In genomic region chr14:20295067-20295466, GRCh38 we compare ENCODE assay signal across 12 cellular contexts. TPM values are rescaled to one million over a fixed set of nuclear protein-coding genes. Genes with fewer than 3 reads are reported as not detected.
DNase-seq lines count a peak whose midpoint lies in the region; ATAC-seq and TF ChIP-seq lines count a peak whose summit lies in the region.
"Had no signal": no experiment of that assay in that cellular context is flagged by ENCODE, and none has a peak within 500 bp of the region (broad histone marks: within the 10 kb centered on the region; RNA-seq: fewer than 3 reads in every experiment).

No MANE protein-coding gene starts in this region.

- no peak for DNase-seq in activated CD4-positive, CD25-positive, alpha-beta regulatory T cell (lab: John Stamatoyannopoulos, UW)
- no peak for DNase-seq in stimulated activated effector memory CD8-positive, alpha-beta T cell treated with anti-CD3 and anti-CD28 coated beads, Interleukin-12 subunit alpha, Interleukin-12 subunit beta, amount 100 ng/mL, for 72 hours (ENCODE audit: low spot score in 2 of 2)
- DNase-seq in immature natural killer cell (no peak), psoas muscle (no peak)
- no peak for DNase-seq in effector memory CD4-positive, alpha-beta T cell
- DNase-seq: 8988T; stimulated activated CD4-positive, alpha-beta T cell treated with anti-CD3 and anti-CD28 coated beads, Interleukin-4, amount 100 ng/mL, for 24 hours had no signal

- H3K4me3 ChIP-seq in HEK293 (ENCODE audit: low read depth, low read length) (no peak overlapping the region), psoas muscle (no peak overlapping the region)
- no peak overlapping the region for H3K4me3 ChIP-seq in effector memory CD4-positive, alpha-beta T cell (ENCODE audit: insufficient read depth, low read depth, low read length, poor library complexity, severe bottlenecking)
- H3K4me3 ChIP-seq: upper lobe of left lung had no signal

- peaks cover 70 to 80% of the 10 kb centered on the region in 2 experiments for H3K36me3 ChIP-seq in HEK293 (ENCODE audit: control insufficient read depth in 2 of 2, insufficient read depth in 1 of 2, low read length in 2 of 2)
- H3K36me3 ChIP-seq in effector memory CD4-positive, alpha-beta T cell (ENCODE audit: control insufficient read depth, insufficient read depth, low read length) = peaks cover 72% of the 10 kb centered on the region
- H3K36me3 ChIP-seq in psoas muscle (ENCODE audit: insufficient read depth in 1 of 2, low read depth in 1 of 2) = peaks cover 6 to 100% of the 10 kb centered on the region in 2 donors

- H3K4me1 Mint-ChIP-seq in stimulated activated effector memory CD8-positive, alpha-beta T cell treated with anti-CD3 and anti-CD28 coated beads, Interleukin-12 subunit alpha, Interleukin-12 subunit beta, amount 100 ng/mL, for 72 hours = peaks cover 5% of the 10 kb centered on the region
- no peaks in the 10 kb centered on the region for H3K4me1 Mint-ChIP-seq in immature natural killer cell

- H3K27me3 ChIP-seq in effector memory CD4-positive, alpha-beta T cell (replicated peaks; ENCODE audit: control insufficient read depth, insufficient read depth, low read length, poor library complexity, severe bottlenecking) = no peaks in the 10 kb centered on the region
- no peaks in the 10 kb centered on the region for H3K27me3 ChIP-seq in psoas muscle (ENCODE audit: insufficient read depth in 3 of 3, low read length in 2 of 3)
- H3K27me3 ChIP-seq: upper lobe of left lung had no signal

- no peak for TF ChIP-seq CTCF in HEK293 (tag by site-specific recombination; IDR thresholded peaks at IDR 0.05)
- TF ChIP-seq CTCF in psoas muscle (IDR thresholded peaks at IDR 0.05) = no peak

- intact Hi-C loops in psoas muscle (cut with DNase I) = no loop called here

- POLR2A ChIA-PET in HEK293 (lab: Yijun Ruan, JAX) = no interaction called here

- H3K4me1 ChIP-seq in HEK293 (ENCODE audit: control insufficient read depth, insufficient read depth, low read length) (no peaks in the 10 kb centered on the region), psoas muscle (no peaks in the 10 kb centered on the region)
- H3K4me1 ChIP-seq in effector memory CD4-positive, alpha-beta T cell (ENCODE audit: control insufficient read depth, insufficient read depth, low read length, poor library complexity, severe bottlenecking) = no peaks in the 10 kb centered on the region
- H3K4me1 ChIP-seq: upper lobe of left lung had no signal

- CTCF ChIA-PET in HEK293 (lab: Yijun Ruan, JAX) = no interaction called here

- H3K9me3 ChIP-seq in HEK293 (ENCODE audit: control insufficient read depth, insufficient read depth, low read depth, low read length) = no peaks in the 10 kb centered on the region
- no peaks in the 10 kb centered on the region for H3K9me3 ChIP-seq in effector memory CD4-positive, alpha-beta T cell (ENCODE audit: control insufficient read depth, low read length)
- H3K9me3 ChIP-seq in psoas muscle = no peaks in the 10 kb centered on the region
- H3K9me3 ChIP-seq: upper lobe of left lung had no signal

- H3K9me3 Mint-ChIP-seq in stimulated activated effector memory CD8-positive, alpha-beta T cell treated with anti-CD3 and anti-CD28 coated beads, Interleukin-12 subunit alpha, Interleukin-12 subunit beta, amount 100 ng/mL, for 72 hours = no peaks in the 10 kb centered on the region
- no peaks in the 10 kb centered on the region for H3K9me3 Mint-ChIP-seq in immature natural killer cell

- peak; percentile 35 to 48 for ATAC-seq in activated CD4-positive, CD25-positive, alpha-beta regulatory T cell treated with anti-CD3 and anti-CD28 coated beads, Interleukin-2, amount 50 U/mL, for 24 hours
- ATAC-seq in HG03442 (IDR thresholded peaks at IDR 0.05; ENCODE audit: unreplicated experiment) (peak; percentile 93), psoas muscle (no peak)
- peak; percentile 63 for ATAC-seq in stimulated activated effector memory CD8-positive, alpha-beta T cell treated with anti-CD3 and anti-CD28 coated beads, Interleukin-12 subunit alpha, Interleukin-12 subunit beta, amount 100 ng/mL, for 72 hours

- peak overlapping the region; percentile 26 for H3K27ac Mint-ChIP-seq in stimulated activated effector memory CD8-positive, alpha-beta T cell treated with anti-CD3 and anti-CD28 coated beads, Interleukin-12 subunit alpha, Interleukin-12 subunit beta, amount 100 ng/mL, for 72 hours
- H3K27ac Mint-ChIP-seq in immature natural killer cell = no peak overlapping the region

- WGBS in psoas muscle, 3 donors = 81 to 87% (median 84%) methylated on average over 4 of the region's 4 CpGs

- H3K27ac ChIP-seq in HEK293 (ENCODE audit: extremely low read depth, low read depth, low read length) = no peak overlapping the region
- no peak overlapping the region for H3K27ac ChIP-seq in effector memory CD4-positive, alpha-beta T cell (ENCODE audit: insufficient read depth, low read length, poor library complexity, severe bottlenecking)
- no peak overlapping the region for H3K27ac ChIP-seq in psoas muscle
- H3K27ac ChIP-seq: upper lobe of left lung had no signal

- peaks cover 93% of the 10 kb centered on the region for H3K36me3 Mint-ChIP-seq in stimulated activated effector memory CD8-positive, alpha-beta T cell treated with anti-CD3 and anti-CD28 coated beads, Interleukin-12 subunit alpha, Interleukin-12 subunit beta, amount 100 ng/mL, for 72 hours
- peaks cover 34 to 58% (median 43%) of the 10 kb centered on the region in 3 donors for H3K36me3 Mint-ChIP-seq in immature natural killer cell

- H3K27me3 Mint-ChIP-seq in immature natural killer cell (ENCODE audit: low read depth in 3 of 3) = no peaks in the 10 kb centered on the region

- H3K4me3 Mint-ChIP-seq in stimulated activated effector memory CD8-positive, alpha-beta T cell treated with anti-CD3 and anti-CD28 coated beads, Interleukin-12 subunit alpha, Interleukin-12 subunit beta, amount 100 ng/mL, for 72 hours = no peak overlapping the region
- no peak overlapping the region for H3K4me3 Mint-ChIP-seq in immature natural killer cell

TF ChIP-seq in HEK293, 187 proteins besides CTCF, POLR2A, EP300 and RAD21:
- TF ChIP-seq KLF7 (tag by site-specific recombination; IDR thresholded peaks at IDR 0.05; ENCODE audit: borderline replicate concordance) (no peak), PRDM1 (tag by site-specific recombination; IDR thresholded peaks at IDR 0.05) (0 out of 2 replicates have a peak, but pooled peaks have one; percentile 9)

RNA-seq across cellular contexts. Expression of gene TTC5, which starts 10.7 kb away (rescaled TPM):
- polyA plus RNA-seq in immature natural killer cell (10 to 100 TPM; 24.3 to 42.4 (median 25.9) TPM), psoas muscle (1 to 10 TPM; 3.2 to 7.6 (median 3.5) TPM)
- total RNA-seq in psoas muscle = 10 to 100 TPM in 1 of 4 donors, 1 to 10 TPM in 3; 4.2 to 10.4 (median 7.5) TPM

RNA-seq across cellular contexts. Expression of gene CCNB1IP1, which starts 38.0 kb away (rescaled TPM):
- polyA plus RNA-seq in immature natural killer cell (10 to 100 TPM; 11.0 to 16.2 (median 14.9) TPM), psoas muscle (10 to 100 TPM; 35.9 to 67.4 (median 46.0) TPM)
- total RNA-seq in psoas muscle = 10 to 100 TPM; 11.9 to 37.0 (median 28.1) TPM

RNA-seq across cellular contexts. Expression of gene PARP2, which starts 48.4 kb away (rescaled TPM):
- 10 to 100 TPM in 2 of 3 donors, 1 to 10 TPM in 1; 8.1 to 12.8 (median 10.4) TPM for polyA plus RNA-seq in immature natural killer cell
- 10 to 100 TPM; 10.2 to 17.4 (median 14.7) TPM for total RNA-seq in psoas muscle
- 10 to 100 TPM; 14.5 to 30.1 (median 18.2) TPM for polyA plus RNA-seq in psoas muscle

RNA-seq across cellular contexts. Expression of gene OR11H4, which starts 56.0 kb away (rescaled TPM):
- polyA plus RNA-seq in immature natural killer cell (not detected), psoas muscle (not detected)
- not detected for total RNA-seq in psoas muscle
- total RNA-seq: T-helper 1 cell treated with Interleukin-12 subunit alpha and Interleukin-12 subunit beta and Interleukin-4 antibody, amounts not matched to agents 30 ng/mL and 1 ng/mL, for 36 hours; upper lobe of left lung had no signal

Comparison
In these comparisons a context has a peak if more than half of its experiments do, and no peak if none do; other contexts are left out.
1. ATAC-seq: peak in activated CD4-positive, CD25-positive, alpha-beta regulatory T cell treated with anti-CD3 and anti-CD28 coated beads, Interleukin-2, amount 50 U/mL, for 24 hours (2 of 2), HG03442 (single experiment) and stimulated activated effector memory CD8-positive, alpha-beta T cell treated with anti-CD3 and anti-CD28 coated beads, Interleukin-12 subunit alpha, Interleukin-12 subunit beta, amount 100 ng/mL, for 72 hours (single experiment); none in psoas muscle (0 of 4).